ENCODE assay signal across 18 cellular contexts in the genomic region with DNA sequence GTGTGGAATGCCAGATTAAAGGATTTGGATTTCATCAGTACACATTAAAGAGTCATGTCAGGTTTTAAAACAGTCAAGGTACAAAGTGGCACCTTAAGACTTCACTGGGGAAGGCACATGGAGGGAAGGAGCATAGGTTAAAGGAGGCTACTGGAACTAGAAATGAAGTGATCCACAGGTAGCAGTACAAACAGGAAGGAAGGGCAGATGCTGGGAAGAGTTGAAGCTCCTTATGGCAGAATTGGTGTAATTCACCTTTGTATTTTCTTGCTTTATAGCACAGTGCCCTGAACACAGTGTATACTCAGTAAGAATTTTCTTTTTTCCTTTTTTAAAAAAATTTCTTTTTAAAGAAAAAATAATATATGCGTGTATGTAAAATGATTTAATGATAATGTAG.
A peak's percentile ranks its signal among the peaks of the same experiment; 100 is the strongest.
DNase-seq lines count a peak whose midpoint lies in the region; ATAC-seq and TF ChIP-seq lines count a peak whose summit lies in the region.
"Had no signal": no experiment of that assay in that cellular context is flagged by ENCODE, and none has a peak within 500 bp of the region (broad histone marks: within the 10 kb centered on the region; RNA-seq: fewer than 3 reads in every experiment).

No MANE protein-coding gene starts in this region.

- H3K4me1 ChIP-seq in Caco-2 = peaks cover 19% of the 10 kb centered on the region
- peaks cover 28% of the 10 kb centered on the region for H3K4me1 ChIP-seq in RWPE2 (ENCODE audit: insufficient read depth, poor library complexity, severe bottlenecking)
- H3K4me1 ChIP-seq in osteoblast (ENCODE audit: insufficient read depth, low read length) = peaks cover 16% of the 10 kb centered on the region
- H3K4me1 ChIP-seq: BLaER1 treated with 17β-estradiol and CSF1 and Interleukin-3, amounts not matched to agents 10 nM and 100 nM had no signal

- H3K79me2 ChIP-seq in osteoblast (ENCODE audit: insufficient read depth, low read length) = no peaks in the 10 kb centered on the region

- no peak overlapping the region for H3K4me3 ChIP-seq in Caco-2 (ENCODE audit: low read depth, low read length)
- H3K4me3 ChIP-seq in RWPE2 (ENCODE audit: severe bottlenecking) = no peak overlapping the region
- no peak overlapping the region for H3K4me3 ChIP-seq in osteoblast (ENCODE audit: insufficient read depth, low read length)
- H3K4me3 ChIP-seq: BLaER1 treated with 17β-estradiol and CSF1 and Interleukin-3, amounts not matched to agents 10 nM and 100 nM had no signal

- H3K4me1 Mint-ChIP-seq in Caco-2 (ENCODE audit: low read depth, unreplicated experiment) = peaks cover 7% of the 10 kb centered on the region

- H4K20me1 ChIP-seq in osteoblast (ENCODE audit: insufficient read depth, low read length) = no peaks in the 10 kb centered on the region
- H4K20me1 ChIP-seq: BLaER1 treated with 17β-estradiol and CSF1 and Interleukin-3, amounts not matched to agents 10 nM and 100 nM had no signal

- H3K4me3 Mint-ChIP-seq in Caco-2 (ENCODE audit: unreplicated experiment) = no peak overlapping the region
- H3K4me3 Mint-ChIP-seq: CD4-positive, alpha-beta memory T cell had no signal

- no peak for DNase-seq in Caco-2
- no peak for DNase-seq in RWPE2 (ENCODE audit: low spot score)
- no peak for DNase-seq in left colon
- DNase-seq in osteoblast (ENCODE audit: insufficient read length, low spot score, missing footprints) = peak; percentile 2
- no peak for DNase-seq in occipital lobe (lab: John Stamatoyannopoulos, UW)
- no peak for DNase-seq in kidney glomerular epithelial cell (lab: John Stamatoyannopoulos, UW)
- no peak for DNase-seq in activated T-cell treated with anti-CD3 and anti-CD28 coated beads, Interleukin-2, amount 50 U/mL, for 48 hours
- DNase-seq: CD4-positive, alpha-beta memory T cell; DMS 273 treated with DMSO at 0.1 percent for 48 hours; DMS79 treated with DMSO at 0.1 percent for 48 hours; KBM-7; MV-4-11; NCI-H1105; NCI-H2029; NCI-H526; RPMI8226; SHP77 had no signal

- POLR2A ChIA-PET in Caco-2 (lab: Charles Lee) = interaction anchor here (0.6 kb wide), 1 partner anchor 373 kb away, joined by 3 read pairs; no protein-coding TSS in a partner anchor

- TF ChIP-seq CTCF in Caco-2 (IDR thresholded peaks at IDR 0.05; ENCODE audit: insufficient read depth in 1 of 2, low read depth in 1 of 2, low read length in 1 of 2, severe bottlenecking in 1 of 2, unreplicated experiment in 1 of 2) (no peak), RWPE2 (IDR thresholded peaks at IDR 0.05; ENCODE audit: poor library complexity, severe bottlenecking) (no peak), osteoblast (IDR thresholded peaks at IDR 0.05; ENCODE audit: extremely low read depth, low read depth, low read length) (no peak)

- H3K27me3 ChIP-seq in Caco-2 (replicated peaks; ENCODE audit: control insufficient read depth, insufficient read depth, low read length) (no peaks in the 10 kb centered on the region), RWPE2 (ENCODE audit: insufficient read depth, poor library complexity, severe bottlenecking) (no peaks in the 10 kb centered on the region), osteoblast (ENCODE audit: insufficient read depth, low read length) (no peaks in the 10 kb centered on the region)
- H3K27me3 ChIP-seq: BLaER1 treated with 17β-estradiol and CSF1 and Interleukin-3, amounts not matched to agents 10 nM and 100 nM had no signal

- no peak overlapping the region for H3K4me2 ChIP-seq in osteoblast (ENCODE audit: insufficient read depth, low read length)
- H3K4me2 ChIP-seq: BLaER1 treated with 17β-estradiol and CSF1 and Interleukin-3, amounts not matched to agents 10 nM and 100 nM had no signal

- H3K27ac Mint-ChIP-seq in Caco-2 (ENCODE audit: unreplicated experiment) = peak overlapping the region; percentile 54

- H3K36me3 Mint-ChIP-seq in Caco-2 (ENCODE audit: insufficient read depth, unreplicated experiment) = no peaks in the 10 kb centered on the region

- H3K9me3 Mint-ChIP-seq in Caco-2 (ENCODE audit: unreplicated experiment) = no peaks in the 10 kb centered on the region
- H3K9me3 Mint-ChIP-seq: CD4-positive, alpha-beta memory T cell had no signal

- peak overlapping the region; percentile 69 for H3K27ac ChIP-seq in RWPE2 (ENCODE audit: poor library complexity, severe bottlenecking)
- no peak overlapping the region for H3K27ac ChIP-seq in osteoblast (ENCODE audit: low read depth, low read length)
- H3K27ac ChIP-seq: BLaER1 treated with 17β-estradiol and CSF1 and Interleukin-3, amounts not matched to agents 10 nM and 100 nM had no signal

- no TSS peak for BruUV-seq in Caco-2 (replicated peaks; lab: Mats Ljungman, UMichigan)

- H3K9me3 ChIP-seq in Caco-2 (no peaks in the 10 kb centered on the region), RWPE2 (ENCODE audit: severe bottlenecking) (no peaks in the 10 kb centered on the region), osteoblast (ENCODE audit: low read depth, low read length) (no peaks in the 10 kb centered on the region)
- H3K9me3 ChIP-seq: BLaER1 treated with 17β-estradiol and CSF1 and Interleukin-3, amounts not matched to agents 10 nM and 100 nM had no signal

- intact Hi-C loops in Caco-2 (cut with micrococcal nuclease; ENCODE audit: unreplicated experiment) (loop anchor here (1.0 to 10.0 kb wide), 5 partner anchors 50 to 363 kb away; a partner anchor contains a TSS), left colon (cut with DNase I, micrococcal nuclease) (no loop called here)

- CTCF ChIA-PET in Caco-2 (lab: Charles Lee) = no interaction called here

- ATAC-seq in RWPE2 (ENCODE audit: low read depth) = no peak
- peak; percentile 85 for ATAC-seq in left colon

- no peaks in the 10 kb centered on the region for H3K27me3 Mint-ChIP-seq in Caco-2 (ENCODE audit: insufficient read depth, unreplicated experiment)
- H3K27me3 Mint-ChIP-seq: CD4-positive, alpha-beta memory T cell had no signal

- H3K36me3 ChIP-seq in Caco-2 (ENCODE audit: control insufficient read depth, insufficient read depth, low read length) (no peaks in the 10 kb centered on the region), RWPE2 (ENCODE audit: low read depth) (no peaks in the 10 kb centered on the region), osteoblast (ENCODE audit: insufficient read depth, low read length) (no peaks in the 10 kb centered on the region)

- H2AFZ ChIP-seq in osteoblast (ENCODE audit: low read length) = no peak overlapping the region
